ENCODE assay signal across 8 cellular contexts in genomic region chr10:45374451-45375052, GRCh38. TPM values are rescaled to one million over a fixed set of nuclear protein-coding genes. Genes with fewer than 3 reads are reported as not detected.
DNase-seq lines count a peak whose midpoint lies in the region; ATAC-seq and TF ChIP-seq lines count a peak whose summit lies in the region.

No MANE protein-coding gene starts in this region.

- H3K4me3 Mint-ChIP-seq in effector memory CD8-positive, alpha-beta T cell, result peak overlapping the region; percentile 26 to 92

- ATAC-seq in effector memory CD8-positive, alpha-beta T cell (replicated peaks), result no peak
- no peak for ATAC-seq in HG02763 (IDR thresholded peaks at IDR 0.05; ENCODE audit: unreplicated experiment)

- no peaks in the 10 kb centered on the region for H3K36me3 ChIP-seq in HUES64 (ENCODE audit: insufficient read depth, low read length)
- H3K36me3 ChIP-seq in neural cell (ENCODE audit: insufficient read depth, low read length), result no peaks in the 10 kb centered on the region

- H3K36me3 Mint-ChIP-seq in effector memory CD8-positive, alpha-beta T cell (ENCODE audit: insufficient read depth), result no peaks in the 10 kb centered on the region

- peaks cover 34 to 46% of the 10 kb centered on the region in 2 donors for H3K27me3 Mint-ChIP-seq in effector memory CD8-positive, alpha-beta T cell

- H3K9ac ChIP-seq in HUES64 (ENCODE audit: low read depth, low read length) (no peak overlapping the region), neural cell (ENCODE audit: low read length) (no peak overlapping the region)

- no peak overlapping the region for H3K4me2 ChIP-seq in neural cell (ENCODE audit: low read length)

- no peak for TF ChIP-seq CTCF in neural cell (IDR thresholded peaks at IDR 0.05; ENCODE audit: poor library complexity, severe bottlenecking)

- DNase-seq in activated CD8-positive, alpha-beta memory T cell treated with anti-CD3 and anti-CD28 coated beads for 24 hours, result peak; percentile 63
- DNase-seq in activated CD8-positive, alpha-beta memory T cell treated with anti-CD3 and anti-CD28 coated beads, Interleukin-2, amount 50 U/mL, for 48 hours, result no peak
- no peak for DNase-seq in effector memory CD8-positive, alpha-beta T cell
- DNase-seq in SKM-1 (lab: John Stamatoyannopoulos, UW; ENCODE audit: unreplicated experiment), result no peak
- DNase-seq in activated CD4-positive, CD25-positive, alpha-beta regulatory T cell treated with anti-CD3 and anti-CD28 coated beads, Interleukin-2, amount 50 U/mL, for 72 hours, result no peak

- 14% methylated on average over 38 of the region's 38 CpGs for WGBS in HUES64

- no peak overlapping the region for H3K27ac Mint-ChIP-seq in effector memory CD8-positive, alpha-beta T cell

- TF ChIP-seq EP300 in neural cell (conservative IDR thresholded peaks at IDR 0.05; ENCODE audit: poor library complexity, severe bottlenecking), result no peak

- 0 out of 2 replicates have a peak, but pooled peaks cover 6% of the 10 kb centered on the region for H3K4me1 ChIP-seq in HUES64 (ENCODE audit: insufficient read depth, low read length)

- H3K9me3 ChIP-seq in HUES64 (ENCODE audit: insufficient read depth, low read depth, low read length) (no peaks in the 10 kb centered on the region), neural cell (ENCODE audit: low read length) (no peaks in the 10 kb centered on the region)

- H4K20me1 ChIP-seq in neural cell (ENCODE audit: insufficient read depth), result no peaks in the 10 kb centered on the region

- no peaks in the 10 kb centered on the region for H3K79me2 ChIP-seq in neural cell (replicated peaks; ENCODE audit: insufficient read depth, low read length)

- peaks cover 10 to 16% of the 10 kb centered on the region in 2 donors for H3K4me1 Mint-ChIP-seq in effector memory CD8-positive, alpha-beta T cell (ENCODE audit: low read depth in 2 of 2)

- no peak overlapping the region for H3K27ac ChIP-seq in HUES64 (ENCODE audit: low read depth, low read length)
- H3K27ac ChIP-seq in neural cell (ENCODE audit: low read length), result no peak overlapping the region

- H3K4me3 ChIP-seq in HUES64 (ENCODE audit: low read length) (peak overlapping the region; percentile 52), neural cell (ENCODE audit: low read length) (peak overlapping the region; percentile 65)

- no peaks in the 10 kb centered on the region for H3F3A ChIP-seq in neural cell (ENCODE audit: insufficient read depth, low read length, poor library complexity, severe bottlenecking)

- peaks cover 66% of the 10 kb centered on the region for H3K27me3 ChIP-seq in HUES64 (ENCODE audit: insufficient read depth, low read length)
- H3K27me3 ChIP-seq in neural cell (ENCODE audit: insufficient read depth, low read depth, low read length), result peaks cover 51% of the 10 kb centered on the region

- H3K9me2 ChIP-seq in neural cell (ENCODE audit: insufficient read depth, low read length), result no peaks in the 10 kb centered on the region

- no peak for TF ChIP-seq RAD21 in neural cell (conservative IDR thresholded peaks at IDR 0.05)

- no peak overlapping the region for H2AFZ ChIP-seq in neural cell (ENCODE audit: low read depth, low read length)

- no peaks in the 10 kb centered on the region for H3K9me3 Mint-ChIP-seq in effector memory CD8-positive, alpha-beta T cell

TF ChIP-seq in neural cell, 6 proteins besides CTCF, POLR2A, EP300 and RAD21:
- TF ChIP-seq POLR2AphosphoS5 (IDR thresholded peaks at IDR 0.05) (no peak), MXI1 (conservative IDR thresholded peaks at IDR 0.05; ENCODE audit: poor library complexity, severe bottlenecking) (no peak), SMC3 (conservative IDR thresholded peaks at IDR 0.05; ENCODE audit: poor library complexity) (no peak), REST (IDR thresholded peaks at IDR 0.05; ENCODE audit: borderline replicate concordance) (no peak), TAF1 (IDR thresholded peaks at IDR 0.05; ENCODE audit: low read depth) (no peak), EZH2 (IDR thresholded peaks at IDR 0.05; ENCODE audit: borderline replicate concordance, insufficient read depth, low read length, poor library complexity, severe bottlenecking) (no peak)
TF ChIP-seq in neural cell: peak in this region for 0.

RNA-seq across cellular contexts. Expression of gene ALOX5, which starts 0.5 kb away (rescaled TPM):
- polyA plus RNA-seq in HUES64 (2013, experiment 1 of 2), result 0.20 TPM
- 0.70 TPM for polyA plus RNA-seq in HUES64 (2013, experiment 2 of 2)
- polyA plus RNA-seq in neural cell, result not detected in 2 replicates
- not detected in 2 replicates for polyA minus RNA-seq in neural cell

RNA-seq across cellular contexts. Expression of gene OR13A1, which starts 59.1 kb away (rescaled TPM):
- 0.10 TPM for polyA plus RNA-seq in HUES64 (2013, experiment 1 of 2)
- not detected for polyA plus RNA-seq in HUES64 (2013, experiment 2 of 2)
- polyA plus RNA-seq in neural cell, result 0.11 and 0.32 TPM in 2 replicates
- not detected in 2 replicates for polyA minus RNA-seq in neural cell
